24 cellular contexts compared by ENCODE assay signal in genomic region chr1:41110721-41111120, GRCh38.
DNase-seq lines count a peak whose midpoint lies in the region; ATAC-seq and TF ChIP-seq lines count a peak whose summit lies in the region.
"Had no signal": no experiment of that assay in that cellular context is flagged by ENCODE, and none has a peak within 500 bp of the region (broad histone marks: within the 10 kb centered on the region; RNA-seq: fewer than 3 reads in every experiment).

No MANE protein-coding gene starts in this region.

- TF ChIP-seq EP300 in esophagus muscularis mucosa (IDR thresholded peaks at IDR 0.05) (no peak), sigmoid colon (IDR thresholded peaks at IDR 0.05) (no peak)

- WGBS in esophagus muscularis mucosa = 89% methylated on average over 1 of the region's 1 CpG
- WGBS in sigmoid colon, 2 donors = 86 to 90% methylated on average over 1 of the region's 1 CpG

- TF ChIP-seq POLR2A in esophagus muscularis mucosa (IDR thresholded peaks at IDR 0.05; ENCODE audit: low read depth) (no peak), sigmoid colon (IDR thresholded peaks at IDR 0.05) (no peak)

- H3K27ac ChIP-seq in left ventricle myocardium inferior (replicated peaks) = peak overlapping the region; percentile 76
- peak overlapping the region; percentile 81 to 94 (median 90) for H3K27ac ChIP-seq in esophagus muscularis mucosa (replicated peaks in 1 of 4)
- H3K27ac ChIP-seq in sigmoid colon = peak overlapping the region; percentile 69 to 92 (median 90)

- intact Hi-C loops in left ventricle myocardium inferior (cut with micrococcal nuclease) (no loop called here), Right ventricle myocardium inferior (cut with DNase I) (no loop called here), esophagus muscularis mucosa (cut with DNase I) (loop anchor here (5.0 kb wide), 1 partner anchor 42 kb away; no protein-coding TSS in a partner anchor), sigmoid colon (cut with DNase I) (no loop called here)

- H3K4me1 ChIP-seq in left ventricle myocardium inferior (peaks cover 27% of the 10 kb centered on the region), esophagus muscularis mucosa (peaks cover 14 to 43% (median 41%) of the 10 kb centered on the region in 4 donors), sigmoid colon (peaks cover 0 to 31% (median 30%) of the 10 kb centered on the region in 4 donors)

- no peaks in the 10 kb centered on the region for H3K27me3 ChIP-seq in left ventricle myocardium inferior (ENCODE audit: low read depth)
- no peaks in the 10 kb centered on the region for H3K27me3 ChIP-seq in esophagus muscularis mucosa
- no peaks in the 10 kb centered on the region for H3K27me3 ChIP-seq in sigmoid colon
- H3K27me3 ChIP-seq: brain microvascular endothelial cell, testis had no signal

- no peak for ATAC-seq in Right ventricle myocardium inferior
- no peak for ATAC-seq in HG03342 (IDR thresholded peaks at IDR 0.05; ENCODE audit: unreplicated experiment)
- ATAC-seq: activated T-cell treated with anti-CD3 and anti-CD28 coated beads, Interleukin-2, amount 50 U/mL, for 72 hours; T-helper 17 cell had no signal

- H3K4me3 ChIP-seq in left ventricle myocardium inferior (no peak overlapping the region), esophagus muscularis mucosa (no peak overlapping the region), sigmoid colon (no peak overlapping the region)
- H3K4me3 ChIP-seq: testis had no signal

- H3K36me3 ChIP-seq in left ventricle myocardium inferior = peaks cover 14% of the 10 kb centered on the region
- H3K36me3 ChIP-seq in esophagus muscularis mucosa = peaks cover 0 to 18% (median 9%) of the 10 kb centered on the region in 4 donors
- H3K36me3 ChIP-seq in sigmoid colon = peaks cover 0 to 25% (median 7%) of the 10 kb centered on the region in 4 donors
- H3K36me3 ChIP-seq: brain microvascular endothelial cell had no signal

- DNase-seq in left ventricle myocardium inferior (no peak), Right ventricle myocardium inferior (ENCODE audit: missing footprints) (no peak), esophagus muscularis mucosa (ENCODE audit: extremely low spot score) (no peak), sigmoid colon (no peak), NCI-H345 (lab: John Stamatoyannopoulos, UW) (no peak), KG1 (lab: John Stamatoyannopoulos, UW) (no peak), dedifferentiated amniotic fluid mesenchymal stem cell (ENCODE audit: extremely low spot score) (no peak)
- DNase-seq: activated CD4-positive, alpha-beta T cell treated with anti-CD3 and anti-CD28 coated beads, Interleukin-2, amount 50 U/mL, for 48 hours; activated CD4-positive, CD25-positive, alpha-beta regulatory T cell treated with anti-CD3 and anti-CD28 coated beads, Interleukin-2, amount 50 U/mL, for 72 hours; activated T-cell treated with anti-CD3 and anti-CD28 coated beads, Interleukin-2, amount 50 U/mL, for 72 hours; AML-193; brain microvascular endothelial cell; CD4-positive, CD25-positive, alpha-beta regulatory T cell; DND-41; hippocampal formation; left cardiac atrium; NCI-H1092 treated with DMSO at 0.1 percent for 48 hours; NCI-H1694 treated with DMSO at 0.1 percent for 48 hours; NCI-H510A treated with DMSO at 0.1 percent for 48 hours; small intestine; stimulated activated naive CD4-positive, alpha-beta T cell treated with Interleukin-2 at 50 U/mL for 16 hours; T-helper 17 cell; testis had no signal

- TF ChIP-seq CTCF in left ventricle myocardium inferior (IDR thresholded peaks at IDR 0.05; ENCODE audit: borderline replicate concordance) = no peak
- no peak for TF ChIP-seq CTCF in esophagus muscularis mucosa (IDR thresholded peaks at IDR 0.05)
- no peak for TF ChIP-seq CTCF in sigmoid colon (IDR thresholded peaks at IDR 0.05)

- H3K9me3 ChIP-seq in left ventricle myocardium inferior (replicated peaks) = no peaks in the 10 kb centered on the region
- no peaks in the 10 kb centered on the region for H3K9me3 ChIP-seq in esophagus muscularis mucosa
- no peaks in the 10 kb centered on the region for H3K9me3 ChIP-seq in sigmoid colon
- H3K9me3 ChIP-seq: testis had no signal
